ENCODE assay signal across 10 cellular contexts in the genomic region with DNA sequence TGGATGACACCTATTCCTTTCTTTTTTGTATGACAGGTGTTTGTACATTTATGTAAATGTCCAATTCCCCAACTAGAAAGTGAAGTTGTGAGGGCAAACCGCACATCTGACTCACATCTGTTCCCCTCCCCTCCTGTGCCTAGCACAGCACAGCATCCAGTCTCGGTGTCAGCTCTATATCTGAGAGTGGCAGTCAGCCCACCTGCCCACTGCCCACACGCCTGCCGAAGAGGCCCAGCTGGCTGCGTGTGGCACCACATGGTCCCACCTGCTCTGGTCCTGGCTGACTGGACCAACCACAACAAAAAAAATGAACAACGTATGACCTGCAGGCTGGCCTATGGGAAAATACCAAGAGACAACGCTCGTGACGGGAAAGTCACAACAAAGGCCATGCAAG.
DNase-seq lines count a peak whose midpoint lies in the region; ATAC-seq and TF ChIP-seq lines count a peak whose summit lies in the region.
"Had no signal": no experiment of that assay in that cellular context is flagged by ENCODE, and none has a peak within 500 bp of the region (broad histone marks: within the 10 kb centered on the region; RNA-seq: fewer than 3 reads in every experiment).

No MANE protein-coding gene starts in this region.

- peak overlapping the region; percentile 76 to 93 (median 86) for H3K27ac ChIP-seq in esophagus squamous epithelium
- H3K27ac ChIP-seq in CD4-positive, alpha-beta T cell (ENCODE audit: low read depth, low read length) = no peak overlapping the region

- H3K27me3 ChIP-seq in esophagus squamous epithelium = no peaks in the 10 kb centered on the region
- no peaks in the 10 kb centered on the region for H3K27me3 ChIP-seq in CD4-positive, alpha-beta T cell (ENCODE audit: control insufficient read depth, insufficient read depth, low read length)
- H3K27me3 ChIP-seq: pancreas had no signal

- WGBS in esophagus squamous epithelium, 2 donors = 59 to 80% methylated on average over 6 to 9 of the region's 9 CpGs

- H3K9me3 ChIP-seq in esophagus squamous epithelium = no peaks in the 10 kb centered on the region
- H3K9me3 ChIP-seq in CD4-positive, alpha-beta T cell (ENCODE audit: control insufficient read depth, low read length) = no peaks in the 10 kb centered on the region
- H3K9me3 ChIP-seq: pancreas had no signal

- no peak for TF ChIP-seq POLR2A in esophagus squamous epithelium (IDR thresholded peaks at IDR 0.05)

- no peak overlapping the region for H3K4me3 Mint-ChIP-seq in CD4-positive, alpha-beta T cell

- peaks cover 22 to 76% (median 56%) of the 10 kb centered on the region in 3 donors for H3K4me1 ChIP-seq in esophagus squamous epithelium

- peaks cover 16% of the 10 kb centered on the region for H3K4me1 Mint-ChIP-seq in CD4-positive, alpha-beta T cell (ENCODE audit: low read depth)

- POLR2A ChIA-PET in GM10248 (lab: Yijun Ruan, JAX) = no interaction called here
- POLR2A ChIA-PET in CD4-positive, alpha-beta T cell (lab: Charles Lee) = no interaction called here

- ATAC-seq in GM19351 (IDR thresholded peaks at IDR 0.05; ENCODE audit: unreplicated experiment) = peak; percentile 92
- ATAC-seq in HG03103 (IDR thresholded peaks at IDR 0.05; ENCODE audit: low read depth, unreplicated experiment) = peak; percentile 76
- no peak for ATAC-seq in CD4-positive, alpha-beta T cell (ENCODE audit: poor library complexity)
- ATAC-seq: pancreas had no signal

- H3K36me3 ChIP-seq in esophagus squamous epithelium = no peaks in the 10 kb centered on the region
- H3K36me3 ChIP-seq: pancreas had no signal

- intact Hi-C loops in esophagus squamous epithelium (cut with DNase I) = no loop called here
- intact Hi-C loops in CD4-positive, alpha-beta T cell (cut with DNase I, micrococcal nuclease) = no loop called here

- H3K27me3 Mint-ChIP-seq in CD4-positive, alpha-beta T cell = no peaks in the 10 kb centered on the region

- peaks cover 4% of the 10 kb centered on the region for H3K36me3 Mint-ChIP-seq in CD4-positive, alpha-beta T cell (ENCODE audit: low read depth)

- CTCF ChIA-PET in GM10248 (lab: Yijun Ruan, JAX) = interaction anchor here (1.1 to 3.8 kb wide), 4 partner anchors 14 to 525 kb away, joined by 3 to 21 read pairs (median 4); no protein-coding TSS in a partner anchor
- CTCF ChIA-PET in CD4-positive, alpha-beta T cell (lab: Charles Lee) = no interaction called here

- no peak for TF ChIP-seq CTCF in GM10248 (IDR thresholded peaks at IDR 0.05; ENCODE audit: control extremely low read depth, extremely low read depth, low read depth, missing control alignments)
- TF ChIP-seq CTCF in esophagus squamous epithelium (IDR thresholded peaks at IDR 0.05) = no peak
- TF ChIP-seq CTCF in CD4-positive, alpha-beta T cell (IDR thresholded peaks at IDR 0.05) = no peak

- DNase-seq in GM10248 (ENCODE audit: extremely low spot score) = peak; percentile 68
- no peak for DNase-seq in esophagus squamous epithelium (lab: John Stamatoyannopoulos, UW)
- DNase-seq in kidney tubule cell (ENCODE audit: low spot score) = no peak
- DNase-seq in NCI-H748 treated with DMSO at 0.1 percent for 48 hours (lab: John Stamatoyannopoulos, UW) = no peak
- no peak for DNase-seq in NCI-H1105 (lab: John Stamatoyannopoulos, UW)
- no peak for DNase-seq in CD4-positive, alpha-beta T cell
- DNase-seq: effector memory CD4-positive, alpha-beta T cell had no signal

- no peak overlapping the region for H3K4me3 ChIP-seq in esophagus squamous epithelium
- H3K4me3 ChIP-seq: pancreas had no signal

- H3K9me3 Mint-ChIP-seq in CD4-positive, alpha-beta T cell = no peaks in the 10 kb centered on the region

- H3K27ac Mint-ChIP-seq in CD4-positive, alpha-beta T cell = no peak overlapping the region
